31 cellular contexts compared by ENCODE assay signal in genomic region chr13:33100876-33101275, GRCh38.
"Had no signal": no experiment of that assay in that cellular context is flagged by ENCODE, and none has a peak within 500 bp of the region (broad histone marks: within the 10 kb centered on the region; RNA-seq: fewer than 3 reads in every experiment).

No MANE protein-coding gene starts in this region.

- H3K9me3 Mint-ChIP-seq: activated naive CD4-positive, alpha-beta T cell treated with anti-CD3 and anti-CD28 coated beads, Interleukin-2, amount 50 U/mL, for 24 hours had no signal

- H3K36me3 Mint-ChIP-seq: activated CD4-positive, alpha-beta memory T cell treated with anti-CD3 and anti-CD28 coated beads for 36 hours; activated CD8-positive, alpha-beta memory T cell treated with anti-CD3 and anti-CD28 coated beads, Interleukin-2, amount 10 ng/mL, durations not matched to agents 7 days and 5 days; activated naive CD4-positive, alpha-beta T cell treated with anti-CD3 and anti-CD28 coated beads, Interleukin-2, amount 50 U/mL, for 24 hours; activated naive CD8-positive, alpha-beta T cell treated with anti-CD3 and anti-CD28 coated beads for 36 hours had no signal

- H3K4me3 ChIP-seq: adrenal gland, body of pancreas, gastroesophageal sphincter, heart right ventricle had no signal

- H3K4me3 Mint-ChIP-seq: activated CD4-positive, alpha-beta memory T cell treated with anti-CD3 and anti-CD28 coated beads for 36 hours; activated CD4-positive, alpha-beta T cell treated with anti-CD3 and anti-CD28 coated beads for 36 hours; activated CD4-positive, alpha-beta T cell treated with anti-CD3 and anti-CD28 coated beads, Interleukin-2, amount 10 ng/mL, durations not matched to agents 24 days and 14 days; activated CD8-positive, alpha-beta memory T cell treated with anti-CD3 and anti-CD28 coated beads, Interleukin-2, amount 10 ng/mL, durations not matched to agents 7 days and 5 days; activated CD8-positive, alpha-beta T cell treated with anti-CD3 and anti-CD28 coated beads, Interleukin-2, amount 10 ng/mL, durations not matched to agents 7 days and 5 days; activated naive CD4-positive, alpha-beta T cell treated with anti-CD3 and anti-CD28 coated beads for 36 hours; activated naive CD4-positive, alpha-beta T cell treated with anti-CD3 and anti-CD28 coated beads, Interleukin-2, amount 50 U/mL, for 24 hours; activated naive CD8-positive, alpha-beta T cell treated with anti-CD3 and anti-CD28 coated beads for 36 hours; activated naive CD8-positive, alpha-beta T cell treated with anti-CD3 and anti-CD28 coated beads, Interleukin-2, amount 50 U/mL, for 24 hours; activated T-helper 1 cell treated with anti-CD3 and anti-CD28 coated beads, Interleukin-12 subunit alpha, Interleukin-12 subunit beta, Interleukin-2, Interleukin-4 antibody, amounts not matched to agents 30 ng/mL and 10 ng/mL and 1 ng/mL, durations not matched to agents 14 hours and 24 hours and 36 hours; effector memory CD8-positive, alpha-beta T cell had no signal

- H3K4me1 Mint-ChIP-seq: activated CD4-positive, alpha-beta T cell treated with anti-CD3 and anti-CD28 coated beads for 36 hours; activated CD4-positive, alpha-beta T cell treated with anti-CD3 and anti-CD28 coated beads, Interleukin-2, amount 10 ng/mL, durations not matched to agents 24 days and 14 days; activated CD8-positive, alpha-beta memory T cell treated with anti-CD3 and anti-CD28 coated beads, Interleukin-2, amount 10 ng/mL, durations not matched to agents 7 days and 5 days; activated naive CD4-positive, alpha-beta T cell treated with anti-CD3 and anti-CD28 coated beads, Interleukin-2, amount 50 U/mL, for 24 hours; activated naive CD8-positive, alpha-beta T cell treated with anti-CD3 and anti-CD28 coated beads for 36 hours; activated naive CD8-positive, alpha-beta T cell treated with anti-CD3 and anti-CD28 coated beads, Interleukin-2, amount 50 U/mL, for 24 hours had no signal

- H3K9me3 ChIP-seq: adrenal gland, body of pancreas had no signal

- H3K27ac ChIP-seq: adrenal gland, body of pancreas, epithelial cell of prostate, gastroesophageal sphincter, heart right ventricle had no signal

- H3K27me3 ChIP-seq: adrenal gland, body of pancreas, gastroesophageal sphincter, heart right ventricle had no signal

- H3K27ac Mint-ChIP-seq: activated CD4-positive, alpha-beta memory T cell treated with anti-CD3 and anti-CD28 coated beads for 36 hours; activated CD4-positive, alpha-beta T cell treated with anti-CD3 and anti-CD28 coated beads for 36 hours; activated CD4-positive, alpha-beta T cell treated with anti-CD3 and anti-CD28 coated beads, Interleukin-2, amount 10 ng/mL, durations not matched to agents 24 days and 14 days; activated CD8-positive, alpha-beta memory T cell treated with anti-CD3 and anti-CD28 coated beads, Interleukin-2, amount 10 ng/mL, durations not matched to agents 7 days and 5 days; activated CD8-positive, alpha-beta T cell treated with anti-CD3 and anti-CD28 coated beads, Interleukin-2, amount 10 ng/mL, durations not matched to agents 7 days and 5 days; activated naive CD4-positive, alpha-beta T cell treated with anti-CD3 and anti-CD28 coated beads for 36 hours; activated naive CD4-positive, alpha-beta T cell treated with anti-CD3 and anti-CD28 coated beads, Interleukin-2, amount 50 U/mL, for 24 hours; activated naive CD8-positive, alpha-beta T cell treated with anti-CD3 and anti-CD28 coated beads for 36 hours; activated naive CD8-positive, alpha-beta T cell treated with anti-CD3 and anti-CD28 coated beads, Interleukin-2, amount 50 U/mL, for 24 hours; activated T-helper 1 cell treated with anti-CD3 and anti-CD28 coated beads, Interleukin-12 subunit alpha, Interleukin-12 subunit beta, Interleukin-2, Interleukin-4 antibody, amounts not matched to agents 30 ng/mL and 10 ng/mL and 1 ng/mL, durations not matched to agents 14 hours and 24 hours and 36 hours; activated T-helper 2 cell treated with anti-CD3 and anti-CD28 coated beads, Interferon-gamma antibody, Interleukin-2, Interleukin-4, amounts not matched to agents 10 μg/mL and 5 μg/mL and 100 μg/mL, durations not matched to agents 14 hours and 24 hours and 36 hours; effector memory CD8-positive, alpha-beta T cell had no signal

- DNase-seq: activated CD4-positive, alpha-beta memory T cell treated with anti-CD3 and anti-CD28 coated beads for 36 hours; activated CD4-positive, alpha-beta T cell treated with anti-CD3 and anti-CD28 coated beads for 36 hours; activated CD4-positive, alpha-beta T cell treated with anti-CD3 and anti-CD28 coated beads, Interleukin-2, amount 10 ng/mL, durations not matched to agents 24 days and 14 days; activated CD4-positive, CD25-positive, alpha-beta regulatory T cell; activated CD4-positive, CD25-positive, alpha-beta regulatory T cell treated with anti-CD3 and anti-CD28 coated beads, Interleukin-2, amount 50 U/mL, for 72 hours; activated CD8-positive, alpha-beta memory T cell treated with anti-CD3 and anti-CD28 coated beads, Interleukin-2, amount 10 ng/mL, durations not matched to agents 7 days and 5 days; activated CD8-positive, alpha-beta memory T cell treated with anti-CD3 and anti-CD28 coated beads, Interleukin-2, amount 50 U/mL, for 4 hours; activated CD8-positive, alpha-beta T cell treated with anti-CD3 and anti-CD28 coated beads, Interleukin-2, amount 10 ng/mL, durations not matched to agents 7 days and 5 days; activated effector memory CD4-positive, alpha-beta T cell treated with anti-CD3 and anti-CD28 coated beads, Interleukin-2, amount 50 U/mL, for 16 hours; activated naive CD4-positive, alpha-beta T cell treated with anti-CD3 and anti-CD28 coated beads for 36 hours; activated naive CD8-positive, alpha-beta T cell treated with anti-CD3 and anti-CD28 coated beads for 36 hours; activated naive CD8-positive, alpha-beta T cell treated with anti-CD3 and anti-CD28 coated beads, Interleukin-2, amount 50 U/mL, for 24 hours; activated T-cell treated with anti-CD3 and anti-CD28 coated beads, Interleukin-2, amount 50 U/mL, for 1 hour; activated T-cell treated with anti-CD3 and anti-CD28 coated beads, Interleukin-2, amount 50 U/mL, for 48 hours; adrenal gland; amygdala; aorta; body of pancreas; caudate nucleus; cortex of kidney; dermis blood vessel endothelial cell; effector CD4-positive, alpha-beta T cell; effector memory CD8-positive, alpha-beta T cell; foreskin melanocyte; heart right ventricle; T-helper 2 cell had no signal

- H3K4me1 ChIP-seq: adrenal gland, body of pancreas had no signal
